ENCODE assay signal across 15 cellular contexts in genomic region chr1:230825804-230826160, GRCh38. TPM values are rescaled to one million over a fixed set of nuclear protein-coding genes. Genes with fewer than 3 reads are reported as not detected.
DNase-seq lines count a peak whose midpoint lies in the region; ATAC-seq and TF ChIP-seq lines count a peak whose summit lies in the region.
"Had no signal": no experiment of that assay in that cellular context is flagged by ENCODE, and none has a peak within 500 bp of the region (broad histone marks: within the 10 kb centered on the region; RNA-seq: fewer than 3 reads in every experiment).

No MANE protein-coding gene starts in this region.

- peak overlapping the region; percentile 68; the same call in 1 of the 2 replicates for H3K4me2 ChIP-seq in SK-N-SH
- H3K4me2 ChIP-seq in smooth muscle cell: no peak overlapping the region

- no peaks in the 10 kb centered on the region for H3K9me3 ChIP-seq in SK-N-SH
- H3K9me3 ChIP-seq in esophagus muscularis mucosa: no peaks in the 10 kb centered on the region
- no peaks in the 10 kb centered on the region for H3K9me3 ChIP-seq in uterus
- no peaks in the 10 kb centered on the region for H3K9me3 ChIP-seq in A673 (ENCODE audit: low read depth, low read length, poor library complexity, severe bottlenecking)
- H3K9me3 ChIP-seq in smooth muscle cell (replicated peaks; ENCODE audit: low read depth): no peaks in the 10 kb centered on the region

- H3K27me3 ChIP-seq in SK-N-SH (ENCODE audit: insufficient read depth) (no peaks in the 10 kb centered on the region), esophagus muscularis mucosa (no peaks in the 10 kb centered on the region), uterus (no peaks in the 10 kb centered on the region), A673 (replicated peaks; ENCODE audit: insufficient read depth, low read depth, low read length, poor library complexity) (no peaks in the 10 kb centered on the region), smooth muscle cell (ENCODE audit: low read depth) (no peaks in the 10 kb centered on the region)

- H3K4me3 ChIP-seq in SK-N-SH (ENCODE audit: low read depth in 2 of 2, low read length in 1 of 2) (no peak overlapping the region), esophagus muscularis mucosa (no peak overlapping the region), uterus (no peak overlapping the region), A673 (ENCODE audit: low read depth, low read length, poor library complexity, severe bottlenecking) (no peak overlapping the region), smooth muscle cell (no peak overlapping the region)

- peaks cover 15% of the 10 kb centered on the region for H3F3A ChIP-seq in SK-N-SH (replicated peaks; ENCODE audit: insufficient read depth)
- H3F3A ChIP-seq in smooth muscle cell (ENCODE audit: low read depth): no peaks in the 10 kb centered on the region

- TF ChIP-seq RAD21 in SK-N-SH (IDR thresholded peaks at IDR 0.05; ENCODE audit: low read length): no peak

- DNase-seq in SK-N-SH (no peak), esophagus muscularis mucosa (ENCODE audit: extremely low spot score) (peak; percentile 87), myocyte (ENCODE audit: low read depth) (peak; percentile 44), uterus (no peak), T1000 (lab: John Stamatoyannopoulos, UW) (no peak), A673 (ENCODE audit: low spot score) (no peak), smooth muscle cell (lab: John Stamatoyannopoulos, UW; ENCODE audit: unreplicated experiment) (no peak)
- DNase-seq: activated CD4-positive, alpha-beta memory T cell treated with anti-CD3 and anti-CD28 coated beads, Interleukin-2, amount 10 ng/mL, durations not matched to agents 7 days and 5 days; activated naive CD4-positive, alpha-beta T cell treated with Interleukin-2 at 50 U/mL for 16 hours; cortex of kidney; left colon; stimulated activated CD4-positive, alpha-beta T cell treated with anti-CD3 and anti-CD28 coated beads, Interleukin-4, amount 100 ng/mL, for 4 hours; T-helper 2 cell had no signal

- no peak for TF ChIP-seq EP300 in SK-N-SH (IDR thresholded peaks at IDR 0.05; ENCODE audit: borderline replicate concordance in 1 of 2, low read depth in 1 of 2, low read length in 1 of 2)
- TF ChIP-seq EP300 in esophagus muscularis mucosa (IDR thresholded peaks at IDR 0.05): no peak

- no TSS peak for BruUV-seq in A673 (replicated peaks; lab: Mats Ljungman, UMichigan)

- H3K27ac ChIP-seq in SK-N-SH (ENCODE audit: low read depth in 2 of 2, low read length in 1 of 2) (peak overlapping the region; percentile 64 to 80; a peak in 3 of 4 replicates), esophagus muscularis mucosa (replicated peaks in 1 of 4) (peak overlapping the region; percentile 44 to 70 (median 52)), uterus (peak overlapping the region; percentile 45 to 60), A673 (ENCODE audit: low read depth, low read length, poor library complexity, severe bottlenecking) (no peak overlapping the region), smooth muscle cell (ENCODE audit: low read depth) (no peak overlapping the region)
- H3K27ac ChIP-seq: foreskin keratinocyte had no signal

- no peaks in the 10 kb centered on the region for H4K20me1 ChIP-seq in SK-N-SH (ENCODE audit: insufficient read depth)
- H4K20me1 ChIP-seq in smooth muscle cell (ENCODE audit: low read depth): no peaks in the 10 kb centered on the region

- H3K9ac ChIP-seq in SK-N-SH: no peak overlapping the region
- no peak overlapping the region for H3K9ac ChIP-seq in smooth muscle cell (ENCODE audit: low read depth)

- H2AFZ ChIP-seq in SK-N-SH (ENCODE audit: low read depth) (no peak overlapping the region), smooth muscle cell (ENCODE audit: low read depth) (no peak overlapping the region)

- H3K79me2 ChIP-seq in SK-N-SH (ENCODE audit: insufficient read depth) (no peaks in the 10 kb centered on the region), smooth muscle cell (ENCODE audit: low read depth) (no peaks in the 10 kb centered on the region)

- TF ChIP-seq POLR2A in esophagus muscularis mucosa (IDR thresholded peaks at IDR 0.05; ENCODE audit: low read depth) (no peak), uterus (IDR thresholded peaks at IDR 0.05) (no peak)

- intact Hi-C loops in esophagus muscularis mucosa (cut with DNase I) (no loop called here), uterus (cut with DNase I; ENCODE audit: low total_unique reads) (no loop called here), A673 (cut with micrococcal nuclease; ENCODE audit: unreplicated experiment) (no loop called here)

- no peak for TF ChIP-seq CTCF in SK-N-SH (IDR thresholded peaks at IDR 0.05)
- TF ChIP-seq CTCF in esophagus muscularis mucosa (IDR thresholded peaks at IDR 0.05): no peak
- no peak for TF ChIP-seq CTCF in uterus (IDR thresholded peaks at IDR 0.05)
- no peak for TF ChIP-seq CTCF in A673 (conservative IDR thresholded peaks at IDR 0.05; ENCODE audit: low read depth, low read length)
- TF ChIP-seq CTCF in smooth muscle cell (IDR thresholded peaks at IDR 0.05; ENCODE audit: borderline replicate concordance, insufficient read depth, poor library complexity, severe bottlenecking): no peak

- H3K4me1 ChIP-seq in SK-N-SH (ENCODE audit: control insufficient read depth in 1 of 2, insufficient read depth in 2 of 2, low read depth in 1 of 2, low read length in 1 of 2) (peaks cover 11 to 42% of the 10 kb centered on the region in 2 experiments; a peak in 3 of 4 replicates), esophagus muscularis mucosa (peaks cover 57 to 66% (median 60%) of the 10 kb centered on the region in 4 donors), uterus (peaks cover 0 to 12% of the 10 kb centered on the region in 2 donors), A673 (ENCODE audit: insufficient read depth, low read length, poor library complexity, severe bottlenecking) (no peaks in the 10 kb centered on the region), smooth muscle cell (ENCODE audit: low read depth) (peaks cover 5% of the 10 kb centered on the region)
- H3K4me1 ChIP-seq: foreskin keratinocyte had no signal

- POLR2A ChIA-PET in SK-N-SH (lab: Yijun Ruan, JAX): no interaction called here
- POLR2A ChIA-PET in A673 (lab: Charles Lee; ENCODE audit: low non-redundant PET): no interaction called here

- 90% methylated on average over 1 of the region's 3 CpGs for WGBS in SK-N-SH (ENCODE audit: low lambda C conversion rate)
- WGBS in esophagus muscularis mucosa: 70% methylated on average over 3 of the region's 3 CpGs
- 85% methylated on average over 3 of the region's 3 CpGs for WGBS in smooth muscle cell (ENCODE audit: low lambda C conversion rate)

- H3K9me2 ChIP-seq in SK-N-SH: no peaks in the 10 kb centered on the region

- no peaks in the 10 kb centered on the region for H3K36me3 ChIP-seq in SK-N-SH (replicated peaks in 1 of 2; ENCODE audit: control insufficient read depth in 1 of 2, insufficient read depth in 2 of 2, low read length in 1 of 2)
- H3K36me3 ChIP-seq in esophagus muscularis mucosa: no peaks in the 10 kb centered on the region
- no peaks in the 10 kb centered on the region for H3K36me3 ChIP-seq in uterus
- H3K36me3 ChIP-seq in A673 (ENCODE audit: insufficient read depth, low read length, poor library complexity, severe bottlenecking): no peaks in the 10 kb centered on the region
- no peaks in the 10 kb centered on the region for H3K36me3 ChIP-seq in smooth muscle cell (ENCODE audit: low read depth)

- CTCF ChIA-PET in SK-N-SH (lab: Yijun Ruan, JAX): interaction anchor here (0.6 to 1.5 kb wide), 2 partner anchors 23 to 28 kb away, joined by 3 read pairs; no protein-coding TSS in a partner anchor
- CTCF ChIA-PET in A673 (lab: Charles Lee): no interaction called here

- no peak for ATAC-seq in SK-N-SH treated with all-trans-retinoic acid at 6 μM for 48 hours

TF ChIP-seq in SK-N-SH, 30 proteins besides CTCF, POLR2A, EP300 and RAD21:
- TF ChIP-seq RCOR1 (IDR thresholded peaks at IDR 0.05; ENCODE audit: low read length): no peak
- no peak for TF ChIP-seq SIN3A (IDR thresholded peaks at IDR 0.05; ENCODE audit: borderline replicate concordance, low read depth, low read length)
- TF ChIP-seq RFX5 (IDR thresholded peaks at IDR 0.05; ENCODE audit: low read length): no peak
- no peak for TF ChIP-seq USF2 (IDR thresholded peaks at IDR 0.05; ENCODE audit: borderline replicate concordance, low read depth, low read length)
- TF ChIP-seq GATA2 (CRISPR knock-in tag; IDR thresholded peaks at IDR 0.05): no peak
- TF ChIP-seq MXI1 (IDR thresholded peaks at IDR 0.05; ENCODE audit: low read depth, low read length): no peak
TF ChIP-seq in SK-N-SH: peak in this region for 0.

TF ChIP-seq in SK-N-SH treated with all-trans-retinoic acid at 6 μM for 48 hours, 23 proteins besides CTCF, POLR2A, EP300 and RAD21 (continues in another document):
- TF ChIP-seq ARNTL (CRISPR knock-in tag; IDR thresholded peaks at IDR 0.05; ENCODE audit: borderline replicate concordance, low read depth) (no peak), ZFP3 (CRISPR knock-in tag; IDR thresholded peaks at IDR 0.05) (no peak), TOX (CRISPR knock-in tag; IDR thresholded peaks at IDR 0.05; ENCODE audit: borderline replicate concordance) (no peak), ZFP30 (CRISPR knock-in tag; IDR thresholded peaks at IDR 0.05) (no peak), ZNF70 (CRISPR knock-in tag; IDR thresholded peaks at IDR 0.05) (no peak)

RNA-seq across cellular contexts. Expression of gene C1orf198, which starts 42.5 kb away (rescaled TPM):
- polyA plus RNA-seq in SK-N-SH (2012; rRNA removed): 12.3 and 19.4 TPM in 2 replicates
- 12.2 and 15.5 TPM in 2 replicates for polyA plus RNA-seq in SK-N-SH (2012; cell fraction: cytosol; rRNA removed)
- polyA plus RNA-seq in SK-N-SH (2012; cell fraction: nucleus; rRNA removed): 52.5 and 59.9 TPM in 2 replicates
- 100 to 1,000 TPM in 3 of 4 donors, 10 to 100 TPM in 1; 95.6 to 214 (median 140) TPM for total RNA-seq in esophagus muscularis mucosa
- total RNA-seq in myocyte: 100 and 168 TPM in 2 replicates
- 168 TPM for polyA plus RNA-seq in myocyte (2012)
- total RNA-seq in uterus: 10 to 100 TPM; 41.0 to 80.0 (median 60.8) TPM
- 39.4 and 42.4 TPM in 2 replicates for total RNA-seq in A673 (2021)
- total RNA-seq in smooth muscle cell: 77.5 and 92.5 TPM in 2 replicates
- polyA plus RNA-seq in smooth muscle cell: 59.4 and 67.7 TPM in 2 replicates

Comparison
In these comparisons a context has a peak if more than half of its experiments do, and no peak if none do; other contexts are left out.
1. DNase-seq: peak in esophagus muscularis mucosa (single experiment) and myocyte (single experiment); none in SK-N-SH (single experiment), uterus (0 of 2), T1000 (single experiment), A673 (single experiment) and smooth muscle cell (single experiment).
2. H3K27ac ChIP-seq: peak in SK-N-SH (2 of 2), esophagus muscularis mucosa (4 of 4) and uterus (2 of 2); none in A673 (single experiment) and smooth muscle cell (single experiment).